ENCODE assay signal across 8 cellular contexts in the genomic region with DNA sequence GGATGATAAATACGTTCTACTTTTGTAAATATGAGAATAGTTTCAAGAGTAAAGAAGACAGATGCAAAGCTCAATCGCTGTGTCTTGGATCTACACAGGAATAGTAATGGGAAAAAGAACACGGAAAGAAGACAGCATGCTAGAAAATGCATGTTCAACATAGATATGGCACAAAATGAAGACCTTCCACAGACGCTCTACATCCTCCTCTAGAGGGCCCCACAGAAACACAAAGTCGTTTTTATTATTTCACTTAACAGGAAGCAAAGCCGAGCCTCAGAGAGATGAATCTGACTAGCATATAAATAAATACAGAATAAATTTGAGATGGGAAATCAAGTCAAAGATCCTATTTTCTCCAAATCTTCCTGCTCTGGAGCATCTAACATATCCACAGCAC.
DNase-seq lines count a peak whose midpoint lies in the region; ATAC-seq and TF ChIP-seq lines count a peak whose summit lies in the region.

No MANE protein-coding gene starts in this region.

- H2BK120ac ChIP-seq in neuronal stem cell (ENCODE audit: low read depth, low read length) = no peak overlapping the region

- no peak overlapping the region for H2AK5ac ChIP-seq in neuronal stem cell (ENCODE audit: low read depth, low read length)

- WGBS in neuronal stem cell (ENCODE audit: extremely low coverage in 2 of 2, insufficient read length in 2 of 2, insufficient replicate concordance in 1 of 2), 2 donors = no CpG with 5 or more reads among the region's 6 CpGs

- H3K4me3 ChIP-seq in BE2C (ENCODE audit: low read depth, low read length) (peak overlapping the region; percentile 27), NB4 (ENCODE audit: low read depth, low read length) (no peak overlapping the region), upper lobe of right lung (no peak overlapping the region), neuronal stem cell (ENCODE audit: low read length in 2 of 2) (no peak overlapping the region)

- H3K27me3 ChIP-seq in BE2C (no peaks in the 10 kb centered on the region), upper lobe of right lung (no peaks in the 10 kb centered on the region), neuronal stem cell (ENCODE audit: control insufficient read depth in 3 of 3, insufficient read depth in 3 of 3, low read depth in 1 of 3, low read length in 3 of 3) (no peaks in the 10 kb centered on the region)

- no peak overlapping the region for H3K18ac ChIP-seq in neuronal stem cell (ENCODE audit: low read length)

- no peak overlapping the region for H2BK15ac ChIP-seq in neuronal stem cell (ENCODE audit: low read length)

- H3K23ac ChIP-seq in neuronal stem cell (ENCODE audit: low read depth, low read length, poor library complexity) = no peak overlapping the region

- H3K4ac ChIP-seq in neuronal stem cell (ENCODE audit: low read length) = no peak overlapping the region

- H2BK5ac ChIP-seq in neuronal stem cell (ENCODE audit: low read length) = no peak overlapping the region

- TF ChIP-seq POLR2A in NB4 (IDR thresholded peaks at IDR 0.05; ENCODE audit: extremely low read depth, insufficient read length) = no peak

- DNase-seq in BE2C (peak; percentile 23), NB4 (ENCODE audit: low read depth) (peak; percentile 25), epithelial cell of prostate (ENCODE audit: low read depth, low spot score) (no peak), upper lobe of right lung (no peak), mesenteric fat pad (ENCODE audit: low spot score) (no peak), neuronal stem cell (ENCODE audit: low spot score) (no peak), GM03348 (ENCODE audit: low spot score) (no peak)

- H2BK12ac ChIP-seq in neuronal stem cell (ENCODE audit: low read length) = no peak overlapping the region

- no peak overlapping the region for H3K9ac ChIP-seq in neuronal stem cell (ENCODE audit: low read depth, low read length, poor library complexity)

- H2AFZ ChIP-seq in neuronal stem cell (ENCODE audit: low read length) = no peak overlapping the region

- H3K36me3 ChIP-seq in BE2C (no peaks in the 10 kb centered on the region), upper lobe of right lung (no peaks in the 10 kb centered on the region), neuronal stem cell (replicated peaks in 1 of 2; ENCODE audit: control insufficient read depth in 2 of 2, insufficient read depth in 2 of 2, low read length in 2 of 2) (no peaks in the 10 kb centered on the region)

- no peak overlapping the region for H3K14ac ChIP-seq in neuronal stem cell (ENCODE audit: low read length)

- H3K9me3 ChIP-seq in BE2C = no peaks in the 10 kb centered on the region
- H3K9me3 ChIP-seq in upper lobe of right lung = no peaks in the 10 kb centered on the region
- no peaks in the 10 kb centered on the region for H3K9me3 ChIP-seq in neuronal stem cell (replicated peaks in 1 of 2; ENCODE audit: control insufficient read depth in 2 of 2, insufficient read depth in 1 of 2, low read depth in 1 of 2, low read length in 2 of 2)

- H4K8ac ChIP-seq in neuronal stem cell (ENCODE audit: low read depth, low read length) = no peak overlapping the region

- no peak overlapping the region for H4K91ac ChIP-seq in neuronal stem cell (ENCODE audit: low read depth, low read length, poor library complexity)

- ATAC-seq in GM19035 (IDR thresholded peaks at IDR 0.05; ENCODE audit: unreplicated experiment) (peak; percentile 58), upper lobe of right lung (peak; percentile 43)

- H3K4me1 ChIP-seq in BE2C = peaks cover 15% of the 10 kb centered on the region
- H3K4me1 ChIP-seq in upper lobe of right lung = peaks cover 13% of the 10 kb centered on the region
- peaks cover 7 to 15% of the 10 kb centered on the region in 2 donors for H3K4me1 ChIP-seq in neuronal stem cell (ENCODE audit: control insufficient read depth in 2 of 2, insufficient read depth in 1 of 2, low read depth in 1 of 2, low read length in 2 of 2)

- TF ChIP-seq CTCF in BE2C (IDR thresholded peaks at IDR 0.05; ENCODE audit: low read depth, low read length) (peak; percentile 65), NB4 (IDR thresholded peaks at IDR 0.05; ENCODE audit: low read depth, low read length) (peak; percentile 30), upper lobe of right lung (IDR thresholded peaks at IDR 0.05) (peak; percentile 47)

- no peak overlapping the region for H3K4me2 ChIP-seq in neuronal stem cell (ENCODE audit: insufficient read depth, low read length, poor library complexity, severe bottlenecking)

- no peaks in the 10 kb centered on the region for H3K79me1 ChIP-seq in neuronal stem cell (ENCODE audit: low read depth, low read length)

- intact Hi-C loops in upper lobe of right lung (cut with DNase I) = no loop called here

- H3K27ac ChIP-seq in epithelial cell of prostate (peak overlapping the region; percentile 66), upper lobe of right lung (no peak overlapping the region), neuronal stem cell (replicated peaks; ENCODE audit: low read length) (no peak overlapping the region)

Comparison
In these comparisons a context has a peak if more than half of its experiments do, and no peak if none do; other contexts are left out.
1. DNase-seq: peak in BE2C (single experiment) and NB4 (single experiment); none in epithelial cell of prostate (single experiment), upper lobe of right lung (single experiment), mesenteric fat pad (single experiment), neuronal stem cell (single experiment) and GM03348 (single experiment).
2. Peak in every context shown above with its lines, with median percentiles within 50 percentile points of each other: CTCF ChIP-seq.